In the genomic region with DNA sequence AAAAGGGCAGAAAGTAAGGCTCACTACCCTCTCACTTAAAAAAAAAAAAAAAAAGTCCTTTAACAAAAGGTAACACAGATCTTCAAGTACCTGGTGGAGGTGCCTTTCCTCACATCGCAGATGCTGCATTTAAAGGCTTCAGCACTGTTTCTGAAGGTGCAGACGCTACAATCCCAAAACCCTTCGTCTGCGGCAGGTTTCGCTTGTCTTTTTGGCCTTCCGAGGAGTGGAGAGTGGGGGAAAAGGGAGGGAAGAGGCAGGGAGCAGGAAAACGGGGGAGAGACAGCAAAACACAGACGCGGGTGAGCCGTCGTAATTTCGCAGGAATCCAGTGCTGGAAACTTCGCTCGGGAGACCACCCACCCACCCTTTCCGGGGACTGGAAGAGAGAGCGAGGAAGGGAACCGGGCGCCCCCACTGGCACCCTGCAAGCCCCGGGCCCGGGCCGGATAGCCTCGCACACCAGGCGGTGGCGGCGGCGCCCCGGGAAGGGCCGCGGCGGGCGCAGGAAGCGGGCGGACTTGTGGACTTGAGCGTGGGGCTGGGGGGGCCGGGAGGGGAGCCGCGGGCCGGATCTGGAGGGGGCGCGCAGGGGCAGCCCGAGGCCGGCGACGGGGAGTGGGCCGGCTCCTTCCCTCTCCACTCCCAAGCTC, we compare ENCODE assay signal across 8 cellular contexts. TPM values are rescaled to one million over a fixed set of nuclear protein-coding genes. Genes with fewer than 3 reads are reported as not detected.
DNase-seq lines count a peak whose midpoint lies in the region; ATAC-seq lines count a peak whose summit lies in the region.

A gene (minus strand): TSS at position 216 of the 653 bp plus-strand sequence.

- peak; percentile 41 for DNase-seq in ELR (ENCODE audit: low read depth)
- peak; percentile 60 for DNase-seq in KBM-7
- peak; percentile 14 for DNase-seq in activated CD4-positive, alpha-beta T cell treated with anti-CD3 and anti-CD28 coated beads, Interleukin-2, amount 50 U/mL, for 24 hours (ENCODE audit: low read depth in 1 of 2, low spot score in 1 of 2)
- peak in 8 of 10 donors; percentile 6 to 56 (median 36) for DNase-seq in naive thymus-derived CD8-positive, alpha-beta T cell
- DNase-seq in NCI-H2107 (lab: John Stamatoyannopoulos, UW): no peak
- no peak for DNase-seq in GDM1 (lab: John Stamatoyannopoulos, UW)

- ATAC-seq in GM21576 (IDR thresholded peaks at IDR 0.05; ENCODE audit: unreplicated experiment) (peak; percentile 22), esophagus mucosa (peak; percentile 50)
- ATAC-seq in naive thymus-derived CD8-positive, alpha-beta T cell: peak; percentile 24 to 31

- H3K27me3 Mint-ChIP-seq in naive thymus-derived CD8-positive, alpha-beta T cell: peaks cover 0 to 5% (median 0%) of the 10 kb centered on the region in 5 donors

- peaks cover 35 to 50% (median 46%) of the 10 kb centered on the region in 4 donors for H3K4me1 Mint-ChIP-seq in naive thymus-derived CD8-positive, alpha-beta T cell

- peak within 1 kb of the TSS; percentile 96 to 100 (median 99) for H3K4me3 Mint-ChIP-seq in naive thymus-derived CD8-positive, alpha-beta T cell

- in situ Hi-C loops in KBM-7 (cut with MboI; ENCODE audit: low pct_unique_long_range_greater_than_20kb, low sequenced_read_pairs): no loop called here

- POLR2A ChIA-PET in naive thymus-derived CD8-positive, alpha-beta T cell (lab: Charles Lee): interaction anchor here (1.0 to 1.7 kb wide), 7 partner anchors 11 to 157 kb away, joined by 3 to 10 read pairs (median 4); no protein-coding TSS in a partner anchor

- H3K9me3 Mint-ChIP-seq in naive thymus-derived CD8-positive, alpha-beta T cell: no peaks in the 10 kb centered on the region

- peaks cover 0 to 3% (median 0%) of the 10 kb centered on the region in 3 donors for H3K36me3 Mint-ChIP-seq in naive thymus-derived CD8-positive, alpha-beta T cell

- peak within 1 kb of the TSS; percentile 79 to 99 (median 98) for H3K27ac Mint-ChIP-seq in naive thymus-derived CD8-positive, alpha-beta T cell

RNA-seq across cellular contexts. Expression of the gene that starts here (rescaled TPM):
- 9.1 TPM for total RNA-seq in esophagus mucosa
- 10 to 100 TPM; 18.6 to 18.7 TPM for total RNA-seq in naive thymus-derived CD8-positive, alpha-beta T cell
- 1 to 10 TPM; 1.2 to 1.9 (median 1.8) TPM for polyA plus RNA-seq in naive thymus-derived CD8-positive, alpha-beta T cell

Comparison
In these comparisons a context has a peak if more than half of its experiments do, and no peak if none do; other contexts are left out.
1. DNase-seq: peak in ELR (single experiment), KBM-7 (single experiment), activated CD4-positive, alpha-beta T cell treated with anti-CD3 and anti-CD28 coated beads, Interleukin-2, amount 50 U/mL, for 24 hours (2 of 2) and naive thymus-derived CD8-positive, alpha-beta T cell (8 of 10); none in NCI-H2107 (single experiment) and GDM1 (single experiment).
2. Peak in every context shown above with its lines, with median percentiles within 50 percentile points of each other: ATAC-seq.